Comparison of ENCODE assay signal across 18 cellular contexts in the genomic region with DNA sequence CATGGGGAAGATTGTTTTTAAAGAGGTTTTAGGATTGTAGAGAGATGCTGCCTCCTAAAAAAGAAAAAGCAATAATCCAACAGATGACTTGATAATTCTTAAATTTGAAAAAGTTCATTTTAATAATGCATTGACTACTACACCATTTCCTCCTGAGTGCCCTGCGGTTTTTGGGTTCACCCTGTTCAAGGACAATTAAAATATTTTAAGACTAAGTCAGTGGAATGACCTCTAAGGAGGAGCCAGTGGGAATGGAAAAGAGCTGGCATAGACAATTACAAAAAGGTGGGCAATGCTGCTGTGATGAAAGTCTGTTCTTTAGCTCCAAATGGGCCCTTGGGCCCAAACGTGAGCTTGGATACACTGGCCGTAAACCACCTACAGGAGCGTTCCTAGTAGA.
"Had no signal": no experiment of that assay in that cellular context is flagged by ENCODE, and none has a peak within 500 bp of the region (broad histone marks: within the 10 kb centered on the region; RNA-seq: fewer than 3 reads in every experiment).

No MANE protein-coding gene starts in this region.

- H3K36me3 ChIP-seq: gastrocnemius medialis, lower lobe of right lung, right lobe of liver, upper lobe of right lung had no signal

- H3K4me3 ChIP-seq: gastrocnemius medialis, lower lobe of right lung, mucosa of descending colon, right lobe of liver, upper lobe of right lung had no signal

- H3K27ac ChIP-seq: epithelial cell of prostate, gastrocnemius medialis, lower lobe of right lung, right lobe of liver, upper lobe of right lung had no signal

- ATAC-seq: activated naive CD8-positive, alpha-beta T cell treated with anti-CD3 and anti-CD28 coated beads, Interleukin-2, amount 50 U/mL, for 24 hours; activated T-cell treated with anti-CD3 and anti-CD28 coated beads, Interleukin-2, amount 50 U/mL, for 72 hours; gastrocnemius medialis; mucosa of descending colon; naive thymus-derived CD8-positive, alpha-beta T cell; right lobe of liver had no signal

- H3K9me3 ChIP-seq: gastrocnemius medialis, lower lobe of right lung, mucosa of descending colon, right lobe of liver, upper lobe of right lung had no signal

- H3K27me3 ChIP-seq: gastrocnemius medialis, right lobe of liver, upper lobe of right lung had no signal

- DNase-seq: activated CD4-positive, alpha-beta memory T cell treated with anti-CD3 and anti-CD28 coated beads for 36 hours; activated CD4-positive, alpha-beta T cell treated with anti-CD3 and anti-CD28 coated beads for 1 hour; activated gamma-delta T cell treated with Interleukin-2 at 50 U/mL for 16 hours; activated naive CD8-positive, alpha-beta T cell treated with anti-CD3 and anti-CD28 coated beads, Interleukin-2, amount 50 U/mL, for 24 hours; activated T-cell treated with anti-CD3 and anti-CD28 coated beads, Interleukin-2, amount 50 U/mL, for 72 hours; central memory CD4-positive, alpha-beta T cell; cortex of kidney; effector memory CD4-positive, alpha-beta T cell; gastrocnemius medialis; kidney glomerular epithelial cell; lower lobe of right lung; mucosa of descending colon; naive thymus-derived CD8-positive, alpha-beta T cell; right lobe of liver; stimulated activated CD4-positive, alpha-beta T cell treated with anti-CD3 and anti-CD28 coated beads, Interleukin-12 subunit alpha, Interleukin-12 subunit beta, amount 100 ng/mL, for 4 hours; stimulated activated naive CD4-positive, alpha-beta T cell treated with Interleukin-2 at 50 U/mL for 16 hours; upper lobe of right lung had no signal

- H3K4me1 ChIP-seq: gastrocnemius medialis, right lobe of liver, upper lobe of right lung had no signal
